In genomic region chr9:22997923-22998322, GRCh38 we compare ENCODE assay signal across 29 cellular contexts.
"Had no signal": no experiment of that assay in that cellular context is flagged by ENCODE, and none has a peak within 500 bp of the region (broad histone marks: within the 10 kb centered on the region; RNA-seq: fewer than 3 reads in every experiment).

No MANE protein-coding gene starts in this region.

- H2AFZ ChIP-seq: hepatocyte had no signal

- FAIRE-seq: colon, endometrium, endothelial cell of umbilical vein, frontal cortex had no signal

- H3K4me3 Mint-ChIP-seq: dendritic cell treated with granulocyte-macrophage colony-stimulating factor and Interleukin-4, amounts not matched to agents 40 ng/mL and 50 ng/mL, for 4 days; effector memory CD8-positive, alpha-beta T cell had no signal

- H3K4me3 ChIP-seq: colonic mucosa, coronary artery, dorsolateral prefrontal cortex, esophagus muscularis mucosa, esophagus squamous epithelium, gastrocnemius medialis, gastroesophageal sphincter, heart left ventricle, heart right ventricle, hepatocyte had no signal

- H3K27ac ChIP-seq: colonic mucosa, coronary artery, dorsolateral prefrontal cortex, epithelial cell of prostate, esophagus muscularis mucosa, esophagus squamous epithelium, foreskin keratinocyte, gastrocnemius medialis, gastroesophageal sphincter, heart left ventricle, heart right ventricle, hepatocyte had no signal

- H3K4me2 ChIP-seq: hepatocyte had no signal

- H3K79me2 ChIP-seq: hepatocyte had no signal

- H3K27ac Mint-ChIP-seq: dendritic cell treated with granulocyte-macrophage colony-stimulating factor and Interleukin-4, amounts not matched to agents 40 ng/mL and 50 ng/mL, for 4 days; effector memory CD8-positive, alpha-beta T cell had no signal

- DNase-seq: colonic mucosa; cortex of kidney; dermis blood vessel endothelial cell; dorsolateral prefrontal cortex; effector CD4-positive, alpha-beta T cell; effector CD8-positive, alpha-beta T cell; effector memory CD4-positive, alpha-beta T cell; effector memory CD8-positive, alpha-beta T cell; erythroblast; esophagus squamous epithelium; foreskin fibroblast; foreskin keratinocyte; foreskin melanocyte; gastrocnemius medialis; glutamatergic neuron; head of caudate nucleus; heart left ventricle; heart right ventricle had no signal

- H3K27me3 ChIP-seq: colonic mucosa, dorsolateral prefrontal cortex, esophagus muscularis mucosa, esophagus squamous epithelium, foreskin keratinocyte, gastrocnemius medialis, gastroesophageal sphincter, heart left ventricle, heart right ventricle, hepatocyte had no signal

- H3K4me1 ChIP-seq: colonic mucosa, esophagus muscularis mucosa, esophagus squamous epithelium, foreskin keratinocyte, gastrocnemius medialis, gastroesophageal sphincter, heart left ventricle, heart right ventricle had no signal

- H3K36me3 ChIP-seq: colonic mucosa, esophagus muscularis mucosa, esophagus squamous epithelium, gastrocnemius medialis, gastroesophageal sphincter, heart left ventricle, heart right ventricle had no signal

- H3K9me3 ChIP-seq: colonic mucosa, gastrocnemius medialis had no signal

- H3K27me3 Mint-ChIP-seq: dendritic cell treated with granulocyte-macrophage colony-stimulating factor and Interleukin-4, amounts not matched to agents 40 ng/mL and 50 ng/mL, for 4 days; effector memory CD8-positive, alpha-beta T cell had no signal

- ATAC-seq: effector memory CD8-positive, alpha-beta T cell; esophagus mucosa; foreskin keratinocyte; gastrocnemius medialis; gastroesophageal sphincter; heart left ventricle; heart right ventricle had no signal
